1 cellular context compared by ENCODE assay signal in the genomic region with DNA sequence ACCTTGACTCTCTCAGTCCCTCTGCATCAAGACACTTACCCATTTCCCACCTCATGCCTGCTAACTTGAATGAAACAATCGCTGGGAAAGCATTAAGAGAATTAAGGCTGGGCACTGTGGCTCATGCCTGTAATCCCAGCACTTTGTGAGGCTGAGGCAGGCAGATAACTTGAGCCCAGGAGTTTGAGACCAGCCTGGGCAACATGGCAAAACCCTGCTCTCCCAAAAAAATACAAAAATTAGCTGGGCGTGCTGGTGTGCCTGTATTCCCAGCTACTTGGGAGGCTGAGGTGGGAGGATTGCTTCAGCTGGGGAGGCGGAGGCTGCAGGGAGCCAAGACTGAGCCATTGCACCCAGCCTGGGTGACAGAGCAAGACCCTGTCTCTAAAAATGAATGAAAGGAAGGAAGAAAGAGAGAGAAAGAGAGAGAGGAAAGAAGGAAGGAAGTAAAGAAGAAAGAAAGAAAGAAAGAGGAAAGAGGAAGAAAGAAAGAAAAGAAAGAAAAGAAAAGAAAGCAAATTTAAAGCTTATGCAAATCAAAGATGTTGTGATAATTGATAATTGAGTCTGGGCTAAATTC.
TF ChIP-seq lines count a peak whose summit lies in the region.

No MANE protein-coding gene starts in this region.

TF ChIP-seq in GM12878, 131 proteins besides CTCF, POLR2A, EP300 and RAD21:
- TF ChIP-seq SMAD5 (IDR thresholded peaks at IDR 0.05; ENCODE audit: low read depth) = no peak
- TF ChIP-seq ZNF687 (IDR thresholded peaks at IDR 0.05) = no peak
- no peak for TF ChIP-seq IKZF1 (conservative IDR thresholded peaks at IDR 0.05)
- TF ChIP-seq RFX5 (IDR thresholded peaks at IDR 0.05; ENCODE audit: low read depth, low read length) = no peak
- TF ChIP-seq, protein P1, sequence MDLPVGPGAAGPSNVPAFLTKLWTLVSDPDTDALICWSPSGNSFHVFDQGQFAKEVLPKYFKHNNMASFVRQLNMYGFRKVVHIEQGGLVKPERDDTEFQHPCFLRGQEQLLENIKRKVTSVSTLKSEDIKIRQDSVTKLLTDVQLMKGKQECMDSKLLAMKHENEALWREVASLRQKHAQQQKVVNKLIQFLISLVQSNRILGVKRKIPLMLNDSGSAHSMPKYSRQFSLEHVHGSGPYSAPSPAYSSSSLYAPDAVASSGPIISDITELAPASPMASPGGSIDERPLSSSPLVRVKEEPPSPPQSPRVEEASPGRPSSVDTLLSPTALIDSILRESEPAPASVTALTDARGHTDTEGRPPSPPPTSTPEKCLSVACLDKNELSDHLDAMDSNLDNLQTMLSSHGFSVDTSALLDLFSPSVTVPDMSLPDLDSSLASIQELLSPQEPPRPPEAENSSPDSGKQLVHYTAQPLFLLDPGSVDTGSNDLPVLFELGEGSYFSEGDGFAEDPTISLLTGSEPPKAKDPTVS (IDR thresholded peaks at IDR 0.05; ENCODE audit: low read depth, low read length) = no peak
- TF ChIP-seq USF2 (IDR thresholded peaks at IDR 0.05; ENCODE audit: borderline replicate concordance, low read depth, low read length) = no peak
- TF ChIP-seq, protein P2, sequence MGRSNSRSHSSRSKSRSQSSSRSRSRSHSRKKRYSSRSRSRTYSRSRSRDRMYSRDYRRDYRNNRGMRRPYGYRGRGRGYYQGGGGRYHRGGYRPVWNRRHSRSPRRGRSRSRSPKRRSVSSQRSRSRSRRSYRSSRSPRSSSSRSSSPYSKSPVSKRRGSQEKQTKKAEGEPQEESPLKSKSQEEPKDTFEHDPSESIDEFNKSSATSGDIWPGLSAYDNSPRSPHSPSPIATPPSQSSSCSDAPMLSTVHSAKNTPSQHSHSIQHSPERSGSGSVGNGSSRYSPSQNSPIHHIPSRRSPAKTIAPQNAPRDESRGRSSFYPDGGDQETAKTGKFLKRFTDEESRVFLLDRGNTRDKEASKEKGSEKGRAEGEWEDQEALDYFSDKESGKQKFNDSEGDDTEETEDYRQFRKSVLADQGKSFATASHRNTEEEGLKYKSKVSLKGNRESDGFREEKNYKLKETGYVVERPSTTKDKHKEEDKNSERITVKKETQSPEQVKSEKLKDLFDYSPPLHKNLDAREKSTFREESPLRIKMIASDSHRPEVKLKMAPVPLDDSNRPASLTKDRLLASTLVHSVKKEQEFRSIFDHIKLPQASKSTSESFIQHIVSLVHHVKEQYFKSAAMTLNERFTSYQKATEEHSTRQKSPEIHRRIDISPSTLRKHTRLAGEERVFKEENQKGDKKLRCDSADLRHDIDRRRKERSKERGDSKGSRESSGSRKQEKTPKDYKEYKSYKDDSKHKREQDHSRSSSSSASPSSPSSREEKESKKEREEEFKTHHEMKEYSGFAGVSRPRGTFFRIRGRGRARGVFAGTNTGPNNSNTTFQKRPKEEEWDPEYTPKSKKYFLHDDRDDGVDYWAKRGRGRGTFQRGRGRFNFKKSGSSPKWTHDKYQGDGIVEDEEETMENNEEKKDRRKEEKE (IDR thresholded peaks at IDR 0.05) = no peak
- TF ChIP-seq SREBF2 (IDR thresholded peaks at IDR 0.05; ENCODE audit: low read length) = no peak
- no peak for TF ChIP-seq FOXK2 (IDR thresholded peaks at IDR 0.05)
- no peak for TF ChIP-seq CEBPZ (IDR thresholded peaks at IDR 0.05; ENCODE audit: low read depth, low read length)
- TF ChIP-seq SP1 (IDR thresholded peaks at IDR 0.05; ENCODE audit: low read depth, low read length) = no peak
- TF ChIP-seq RELA (IDR thresholded peaks at IDR 0.05; ENCODE audit: borderline replicate concordance, partially characterized antibody) = no peak
- TF ChIP-seq PAX5 (IDR thresholded peaks at IDR 0.05; ENCODE audit: borderline replicate concordance, low read depth, low read length) = no peak
- TF ChIP-seq CBFB (IDR thresholded peaks at IDR 0.05; ENCODE audit: low read depth) = no peak
- no peak for TF ChIP-seq RBBP5 (conservative IDR thresholded peaks at IDR 0.05)
- TF ChIP-seq HDAC2 (IDR thresholded peaks at IDR 0.05) = no peak
- no peak for TF ChIP-seq IRF5 (IDR thresholded peaks at IDR 0.05; ENCODE audit: borderline replicate concordance)
- no peak for TF ChIP-seq SKIL (IDR thresholded peaks at IDR 0.05; ENCODE audit: low read depth, poor library complexity, severe bottlenecking)
- no peak for TF ChIP-seq E4F1 (IDR thresholded peaks at IDR 0.05; ENCODE audit: borderline replicate concordance, partially characterized antibody)
- no peak for TF ChIP-seq HDAC6 (IDR thresholded peaks at IDR 0.05; ENCODE audit: unreplicated experiment)
